In the genomic region with DNA sequence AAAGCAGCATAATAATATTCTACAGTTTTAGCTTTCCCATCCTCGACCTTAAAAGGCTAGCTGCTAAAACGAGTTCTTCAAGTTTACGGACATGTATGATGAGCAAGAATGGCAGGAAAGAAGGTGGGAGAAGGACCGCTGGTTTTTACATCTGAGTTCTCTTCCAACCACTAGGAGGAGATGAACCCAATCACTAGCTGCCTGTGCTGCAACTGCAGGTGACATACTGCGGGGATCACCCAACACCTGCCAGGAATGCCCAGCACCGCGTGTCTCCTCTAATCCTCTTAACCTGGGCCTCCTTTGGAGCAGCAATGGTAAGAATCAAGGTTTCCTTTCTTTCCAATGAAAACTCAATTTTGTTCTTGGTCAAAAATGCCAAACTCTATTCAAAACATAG, we compare ENCODE assay signal across 11 cellular contexts. TPM values are rescaled to one million over a fixed set of nuclear protein-coding genes. Genes with fewer than 3 reads are reported as not detected.
DNase-seq lines count a peak whose midpoint lies in the region; ATAC-seq and TF ChIP-seq lines count a peak whose summit lies in the region.
"Had no signal": no experiment of that assay in that cellular context is flagged by ENCODE, and none has a peak within 500 bp of the region (broad histone marks: within the 10 kb centered on the region; RNA-seq: fewer than 3 reads in every experiment).

No MANE protein-coding gene starts in this region.

- H3K9ac ChIP-seq in MM.1S (ENCODE audit: low read length) = no peak overlapping the region
- no peak overlapping the region for H3K9ac ChIP-seq in colonic mucosa (ENCODE audit: low read depth in 2 of 2, low read length in 2 of 2)
- no peak overlapping the region for H3K9ac ChIP-seq in neural progenitor cell

- CTCF ChIA-PET in activated CD4-positive, alpha-beta memory T cell treated with anti-CD3 and anti-CD28 coated beads, Interleukin-2, amount 10 ng/mL, durations not matched to agents 7 days and 5 days (lab: Charles Lee) = interaction anchor here (0.6 to 2.0 kb wide), 6 partner anchors 12 to 264 kb away, joined by 3 to 10 read pairs (median 3); no protein-coding TSS in a partner anchor

- H3K4me2 ChIP-seq in MM.1S (ENCODE audit: low read depth, low read length) (no peak overlapping the region), neural progenitor cell (no peak overlapping the region)

- no peak for DNase-seq in GM10266 (ENCODE audit: extremely low spot score)
- DNase-seq in MM.1S = peak; percentile 28
- DNase-seq in colonic mucosa = no peak
- DNase-seq in neural progenitor cell (ENCODE audit: low spot score) = peak; percentile 41
- DNase-seq in KBM-7 = no peak
- no peak for DNase-seq in mesenteric fat pad (ENCODE audit: low spot score)
- no peak for DNase-seq in activated CD4-positive, alpha-beta memory T cell treated with anti-CD3 and anti-CD28 coated beads, Interleukin-2, amount 10 ng/mL, durations not matched to agents 7 days and 5 days
- DNase-seq: sigmoid colon had no signal

- H3K9me3 ChIP-seq in MM.1S (replicated peaks; ENCODE audit: insufficient read depth, low read length) = no peaks in the 10 kb centered on the region
- no peaks in the 10 kb centered on the region for H3K9me3 ChIP-seq in colonic mucosa
- H3K9me3 ChIP-seq in neural progenitor cell (ENCODE audit: low read depth) = no peaks in the 10 kb centered on the region
- H3K9me3 ChIP-seq: esophagus muscularis mucosa, sigmoid colon, thoracic aorta had no signal

- H3K27me3 ChIP-seq in MM.1S (replicated peaks; ENCODE audit: insufficient read depth, low read length) (no peaks in the 10 kb centered on the region), colonic mucosa (no peaks in the 10 kb centered on the region), neural progenitor cell (no peaks in the 10 kb centered on the region)
- H3K27me3 ChIP-seq: esophagus muscularis mucosa, sigmoid colon had no signal

- H3K27me3 Mint-ChIP-seq in neural progenitor cell (ENCODE audit: insufficient read depth, low read depth) = no peaks in the 10 kb centered on the region
- H3K27me3 Mint-ChIP-seq in activated CD4-positive, alpha-beta memory T cell treated with anti-CD3 and anti-CD28 coated beads, Interleukin-2, amount 10 ng/mL, durations not matched to agents 7 days and 5 days = no peaks in the 10 kb centered on the region

- no peak overlapping the region for H3K27ac Mint-ChIP-seq in neural progenitor cell
- no peak overlapping the region for H3K27ac Mint-ChIP-seq in activated CD4-positive, alpha-beta memory T cell treated with anti-CD3 and anti-CD28 coated beads, Interleukin-2, amount 10 ng/mL, durations not matched to agents 7 days and 5 days

- H3K36me3 ChIP-seq in MM.1S (replicated peaks; ENCODE audit: insufficient read depth, low read length) (no peaks in the 10 kb centered on the region), colonic mucosa (no peaks in the 10 kb centered on the region), neural progenitor cell (no peaks in the 10 kb centered on the region)

- no peak for ATAC-seq in HG02981 (IDR thresholded peaks at IDR 0.05; ENCODE audit: unreplicated experiment)

- intact Hi-C loops in colonic mucosa (cut with DNase I) = no loop called here

- no peaks in the 10 kb centered on the region for H3K9me3 Mint-ChIP-seq in neural progenitor cell
- no peaks in the 10 kb centered on the region for H3K9me3 Mint-ChIP-seq in activated CD4-positive, alpha-beta memory T cell treated with anti-CD3 and anti-CD28 coated beads, Interleukin-2, amount 10 ng/mL, durations not matched to agents 7 days and 5 days

- H4K20me1 ChIP-seq in MM.1S (ENCODE audit: insufficient read depth, low read length) (no peaks in the 10 kb centered on the region), neural progenitor cell (ENCODE audit: low read depth) (peaks cover 6% of the 10 kb centered on the region)

- H3K9me2 ChIP-seq in MM.1S (replicated peaks; ENCODE audit: insufficient read depth, low read length) = no peaks in the 10 kb centered on the region

- TF ChIP-seq CTCF in GM10266 (IDR thresholded peaks at IDR 0.05; ENCODE audit: control insufficient read depth, insufficient read depth, low read depth, missing control alignments) = peak; percentile 5
- TF ChIP-seq CTCF in MM.1S (IDR thresholded peaks at IDR 0.05; ENCODE audit: low read length) = peak; percentile 37
- peak; percentile 20 for TF ChIP-seq CTCF in colonic mucosa (IDR thresholded peaks at IDR 0.05)
- peak; percentile 54 for TF ChIP-seq CTCF in neural progenitor cell (IDR thresholded peaks at IDR 0.05)

- H3K79me2 ChIP-seq in MM.1S (ENCODE audit: low read length) = no peaks in the 10 kb centered on the region
- H3K79me2 ChIP-seq in neural progenitor cell (ENCODE audit: low read depth) = no peaks in the 10 kb centered on the region

- H3K4me1 ChIP-seq in MM.1S (ENCODE audit: low read length) (no peaks in the 10 kb centered on the region), colonic mucosa (no peaks in the 10 kb centered on the region), neural progenitor cell (no peaks in the 10 kb centered on the region)
- H3K4me1 ChIP-seq: esophagus muscularis mucosa, sigmoid colon had no signal

- H3F3A ChIP-seq in MM.1S (ENCODE audit: insufficient read depth, low read length) = no peaks in the 10 kb centered on the region
- H3F3A ChIP-seq in neural progenitor cell (ENCODE audit: low read depth) = no peaks in the 10 kb centered on the region

- in situ Hi-C loops in KBM-7 (cut with MboI; ENCODE audit: low pct_unique_long_range_greater_than_20kb, low sequenced_read_pairs) = no loop called here

- H3K4me3 ChIP-seq in MM.1S (ENCODE audit: low read length) = no peak overlapping the region
- H3K4me3 ChIP-seq in colonic mucosa = no peak overlapping the region
- no peak overlapping the region for H3K4me3 ChIP-seq in neural progenitor cell
- H3K4me3 ChIP-seq: esophagus muscularis mucosa, sigmoid colon, thoracic aorta had no signal

- H3K27ac ChIP-seq in MM.1S (ENCODE audit: low read length) (no peak overlapping the region), colonic mucosa (no peak overlapping the region), neural progenitor cell (no peak overlapping the region)
- H3K27ac ChIP-seq: esophagus muscularis mucosa, sigmoid colon, thoracic aorta had no signal

- no peak overlapping the region for H3K4me3 Mint-ChIP-seq in neural progenitor cell
- no peak overlapping the region for H3K4me3 Mint-ChIP-seq in activated CD4-positive, alpha-beta memory T cell treated with anti-CD3 and anti-CD28 coated beads, Interleukin-2, amount 10 ng/mL, durations not matched to agents 7 days and 5 days

- POLR2A ChIA-PET in activated CD4-positive, alpha-beta memory T cell treated with anti-CD3 and anti-CD28 coated beads, Interleukin-2, amount 10 ng/mL, durations not matched to agents 7 days and 5 days (lab: Charles Lee) = no interaction called here

- H2AFZ ChIP-seq in MM.1S (ENCODE audit: low read length) (no peak overlapping the region), neural progenitor cell (replicated peaks) (no peak overlapping the region)

- no peaks in the 10 kb centered on the region for H3K4me1 Mint-ChIP-seq in neural progenitor cell
- H3K4me1 Mint-ChIP-seq in activated CD4-positive, alpha-beta memory T cell treated with anti-CD3 and anti-CD28 coated beads, Interleukin-2, amount 10 ng/mL, durations not matched to agents 7 days and 5 days = no peaks in the 10 kb centered on the region

- peaks cover 23% of the 10 kb centered on the region for H3K36me3 Mint-ChIP-seq in neural progenitor cell
- H3K36me3 Mint-ChIP-seq in activated CD4-positive, alpha-beta memory T cell treated with anti-CD3 and anti-CD28 coated beads, Interleukin-2, amount 10 ng/mL, durations not matched to agents 7 days and 5 days (ENCODE audit: low read depth) = peaks cover 9% of the 10 kb centered on the region

RNA-seq across cellular contexts. Expression of gene TOR3A, which starts 23.5 kb away (rescaled TPM):
- 10 to 100 TPM; 21.6 to 41.1 TPM for total RNA-seq in colonic mucosa
- total RNA-seq in neural progenitor cell (ENCODE audit: low replicate concordance) = 17.3 and 18.2 TPM in 2 replicates
- total RNA-seq in mesenteric fat pad = 22.3 TPM
- 10 to 100 TPM; 47.1 to 51.5 TPM for total RNA-seq in activated CD4-positive, alpha-beta memory T cell treated with anti-CD3 and anti-CD28 coated beads, Interleukin-2, amount 10 ng/mL, durations not matched to agents 7 days and 5 days

Comparison
In these comparisons a context has a peak if more than half of its experiments do, and no peak if none do; other contexts are left out.
1. DNase-seq: peak in MM.1S (single experiment) and neural progenitor cell (single experiment); none in GM10266 (single experiment), colonic mucosa (single experiment), KBM-7 (single experiment), mesenteric fat pad (single experiment) and activated CD4-positive, alpha-beta memory T cell treated with anti-CD3 and anti-CD28 coated beads, Interleukin-2, amount 10 ng/mL, durations not matched to agents 7 days and 5 days (single experiment).
2. Peak in every context shown above with its lines, with median percentiles within 50 percentile points of each other: CTCF ChIP-seq.